ENCODE assay signal across 8 cellular contexts in the genomic region with DNA sequence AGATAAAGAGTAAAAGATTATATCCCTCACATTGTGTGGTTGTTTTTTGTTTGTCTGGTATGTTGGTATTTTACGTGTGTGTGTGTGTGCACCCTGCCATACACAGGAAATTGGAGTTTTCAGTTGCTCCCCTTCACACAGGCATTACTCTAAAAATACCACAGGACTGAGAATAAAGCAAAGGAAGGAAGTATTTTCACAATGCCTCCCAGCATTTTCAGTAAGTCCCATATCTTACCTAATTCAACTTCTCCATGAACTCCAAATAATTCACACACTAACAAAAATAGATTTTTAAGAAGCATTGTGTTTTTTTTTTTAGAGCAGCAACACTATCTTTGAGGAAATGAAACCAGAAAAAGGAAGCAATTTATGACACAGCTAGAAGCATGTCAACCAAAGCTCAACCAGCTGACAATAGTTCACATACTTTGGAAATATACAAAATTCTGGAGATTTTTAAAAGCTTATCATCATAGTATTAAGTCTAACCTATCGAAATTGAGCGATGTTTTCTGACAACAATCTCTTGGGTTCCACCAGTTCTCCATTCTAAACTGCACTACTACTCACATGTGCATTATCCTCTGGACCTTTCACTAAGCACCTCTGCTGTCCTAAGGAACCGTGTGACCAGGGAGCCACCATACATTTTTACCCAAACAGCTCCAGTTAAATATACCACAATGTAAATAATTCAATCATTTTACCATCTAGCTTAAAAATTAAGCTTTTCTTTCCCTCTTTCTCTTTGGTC. TPM values are rescaled to one million over a fixed set of nuclear protein-coding genes. Genes with fewer than 3 reads are reported as not detected.
DNase-seq lines count a peak whose midpoint lies in the region; ATAC-seq and TF ChIP-seq lines count a peak whose summit lies in the region.

No MANE protein-coding gene starts in this region.

- no peaks in the 10 kb centered on the region for H3K36me3 ChIP-seq in neural progenitor cell

- peaks cover 5% of the 10 kb centered on the region for H4K20me1 ChIP-seq in neural progenitor cell (ENCODE audit: low read depth)

- peaks cover 29% of the 10 kb centered on the region for H3F3A ChIP-seq in neural progenitor cell (ENCODE audit: low read depth)

- H3K9me3 Mint-ChIP-seq in neural progenitor cell = peaks cover 2% of the 10 kb centered on the region

- H3K4me3 ChIP-seq in GM08714 (ENCODE audit: low read length) (peak overlapping the region; percentile 98), neural progenitor cell (no peak overlapping the region)

- no peak for TF ChIP-seq CTCF in neural progenitor cell (IDR thresholded peaks at IDR 0.05)

- peak; percentile 98 for DNase-seq in MV-4-11 (lab: John Stamatoyannopoulos, UW)
- peak; percentile 32 for DNase-seq in central memory CD4-positive, alpha-beta T cell
- no peak for DNase-seq in neural progenitor cell (ENCODE audit: low spot score)
- no peak for DNase-seq in NCI-H1092 (lab: John Stamatoyannopoulos, UW)
- DNase-seq in A172 (ENCODE audit: low spot score) = no peak
- DNase-seq in retina = no peak

- peaks cover 3% of the 10 kb centered on the region for H3K27me3 Mint-ChIP-seq in neural progenitor cell (ENCODE audit: insufficient read depth, low read depth)

- no peak overlapping the region for H3K4me2 ChIP-seq in neural progenitor cell

- no peak overlapping the region for H3K27ac ChIP-seq in neural progenitor cell

- no peaks in the 10 kb centered on the region for H3K27me3 ChIP-seq in neural progenitor cell

- H3K36me3 Mint-ChIP-seq in neural progenitor cell = peaks cover 4% of the 10 kb centered on the region

- no peak overlapping the region for H2AFZ ChIP-seq in neural progenitor cell (replicated peaks)

- peaks cover 59% of the 10 kb centered on the region for H3K4me1 Mint-ChIP-seq in neural progenitor cell

- peaks cover 19% of the 10 kb centered on the region for H3K4me1 ChIP-seq in neural progenitor cell

- no peaks in the 10 kb centered on the region for H3K9me3 ChIP-seq in neural progenitor cell (ENCODE audit: low read depth)

- H3K4me3 Mint-ChIP-seq in neural progenitor cell = peak overlapping the region; percentile 99

- no peak overlapping the region for H3K9ac ChIP-seq in neural progenitor cell

- H3K27ac Mint-ChIP-seq in neural progenitor cell = no peak overlapping the region

- ATAC-seq in GM21717 (IDR thresholded peaks at IDR 0.05; ENCODE audit: unreplicated experiment) = peak; percentile 29

- H3K79me2 ChIP-seq in neural progenitor cell (ENCODE audit: low read depth) = peaks cover 60% of the 10 kb centered on the region

RNA-seq across cellular contexts. Expression of a gene that starts 2.1 kb away (rescaled TPM):
- 27.4 and 43.0 TPM in 2 replicates for total RNA-seq in neural progenitor cell (ENCODE audit: low replicate concordance)
- 36.5 and 39.4 TPM in 2 replicates for total RNA-seq in A172 (2014; rRNA removed; shearing (Covaris generic))

RNA-seq across cellular contexts. Expression of a gene that starts 35.4 kb away (rescaled TPM):
- total RNA-seq in neural progenitor cell (ENCODE audit: low replicate concordance) = 0.28 TPM in 1 of 2 replicates, not detected in the other
- not detected in 2 replicates for total RNA-seq in A172 (2014; rRNA removed; shearing (Covaris generic))

Comparison
In these comparisons a context has a peak if more than half of its experiments do, and no peak if none do; other contexts are left out.
1. DNase-seq: peak in MV-4-11 (single experiment) and central memory CD4-positive, alpha-beta T cell (single experiment); none in neural progenitor cell (single experiment), NCI-H1092 (single experiment), A172 (single experiment) and retina (single experiment).